16 cellular contexts compared by ENCODE assay signal in genomic region chr9:72294952-72295351, GRCh38.
DNase-seq lines count a peak whose midpoint lies in the region; ATAC-seq, FAIRE-seq and TF ChIP-seq lines count a peak whose summit lies in the region.
"Had no signal": no experiment of that assay in that cellular context is flagged by ENCODE, and none has a peak within 500 bp of the region (broad histone marks: within the 10 kb centered on the region; RNA-seq: fewer than 3 reads in every experiment).

No MANE protein-coding gene starts in this region.

- peak; percentile 50 for ATAC-seq in left colon
- ATAC-seq in stimulated activated effector memory CD8-positive, alpha-beta T cell treated with anti-CD3 and anti-CD28 coated beads, Interleukin-12 subunit alpha, Interleukin-12 subunit beta, amount 100 ng/mL, for 72 hours: no peak
- ATAC-seq: activated T-cell treated with anti-CD3 and anti-CD28 coated beads, Interleukin-2, amount 50 U/mL, for 4 hours had no signal

- H3K4me3 ChIP-seq in adrenal gland (no peak overlapping the region), stomach (no peak overlapping the region)

- no peak overlapping the region for H3K4me3 Mint-ChIP-seq in stimulated activated effector memory CD8-positive, alpha-beta T cell treated with anti-CD3 and anti-CD28 coated beads, Interleukin-12 subunit alpha, Interleukin-12 subunit beta, amount 100 ng/mL, for 72 hours
- H3K4me3 Mint-ChIP-seq: activated T-cell treated with anti-CD3 and anti-CD28 coated beads, Interleukin-2, amount 50 U/mL, for 4 hours; CD4-positive, CD25-positive, alpha-beta regulatory T cell had no signal

- H3K36me3 Mint-ChIP-seq in stimulated activated effector memory CD8-positive, alpha-beta T cell treated with anti-CD3 and anti-CD28 coated beads, Interleukin-12 subunit alpha, Interleukin-12 subunit beta, amount 100 ng/mL, for 72 hours: no peaks in the 10 kb centered on the region
- H3K36me3 Mint-ChIP-seq: CD4-positive, CD25-positive, alpha-beta regulatory T cell had no signal

- no peak for TF ChIP-seq CTCF in adrenal gland (IDR thresholded peaks at IDR 0.05)
- TF ChIP-seq CTCF in stomach (IDR thresholded peaks at IDR 0.05): no peak

- DNase-seq in ELF-1 (ENCODE audit: low read depth, low spot score) (peak; percentile 22), adrenal gland (peak; percentile 48 to 85 (median 80)), left colon (peak; percentile 35 to 52), stomach (peak; percentile 31), HTR-8/SVneo (ENCODE audit: insufficient read length, low spot score) (no peak)
- DNase-seq in activated effector memory CD4-positive, alpha-beta T cell treated with Interleukin-2 at 50 U/mL for 16 hours: no peak
- DNase-seq in stimulated activated effector memory CD8-positive, alpha-beta T cell treated with anti-CD3 and anti-CD28 coated beads, Interleukin-12 subunit alpha, Interleukin-12 subunit beta, amount 100 ng/mL, for 72 hours (ENCODE audit: low spot score in 2 of 2): no peak
- DNase-seq: activated T-cell treated with anti-CD3 and anti-CD28 coated beads, Interleukin-2, amount 50 U/mL, for 4 hours; amygdala; CD4-positive, CD25-positive, alpha-beta regulatory T cell; DND-41; mesendoderm; NCI-H2029 treated with DMSO at 0.1 percent for 48 hours; NCI-H774; occipital lobe; substantia nigra had no signal

- no peak overlapping the region for H3K27ac Mint-ChIP-seq in stimulated activated effector memory CD8-positive, alpha-beta T cell treated with anti-CD3 and anti-CD28 coated beads, Interleukin-12 subunit alpha, Interleukin-12 subunit beta, amount 100 ng/mL, for 72 hours

- H3K4me1 ChIP-seq in adrenal gland (replicated peaks in 1 of 2) (peaks cover 15 to 24% of the 10 kb centered on the region in 2 donors), stomach (peaks cover 11 to 64% (median 46%) of the 10 kb centered on the region in 4 donors)

- peak overlapping the region; percentile 6 to 76 (median 58) for H3K27ac ChIP-seq in adrenal gland
- H3K27ac ChIP-seq in stomach: peak overlapping the region; percentile 73 to 90 (median 82)

- H3K9me3 ChIP-seq in adrenal gland (replicated peaks in 1 of 3) (no peaks in the 10 kb centered on the region), stomach (peaks cover 0 to 6% (median 0%) of the 10 kb centered on the region in 4 donors)

- no peak for TF ChIP-seq EP300 in stomach (IDR thresholded peaks at IDR 0.05)

- no peak for TF ChIP-seq POLR2A in adrenal gland (IDR thresholded peaks at IDR 0.05)
- TF ChIP-seq POLR2A in stomach (IDR thresholded peaks at IDR 0.05): no peak

- no peaks in the 10 kb centered on the region for H3K36me3 ChIP-seq in adrenal gland (replicated peaks in 1 of 2)
- H3K36me3 ChIP-seq in stomach: no peaks in the 10 kb centered on the region

- H3K4me1 Mint-ChIP-seq in stimulated activated effector memory CD8-positive, alpha-beta T cell treated with anti-CD3 and anti-CD28 coated beads, Interleukin-12 subunit alpha, Interleukin-12 subunit beta, amount 100 ng/mL, for 72 hours: no peaks in the 10 kb centered on the region

- no peaks in the 10 kb centered on the region for H3K9me3 Mint-ChIP-seq in stimulated activated effector memory CD8-positive, alpha-beta T cell treated with anti-CD3 and anti-CD28 coated beads, Interleukin-12 subunit alpha, Interleukin-12 subunit beta, amount 100 ng/mL, for 72 hours
- H3K9me3 Mint-ChIP-seq: activated T-cell treated with anti-CD3 and anti-CD28 coated beads, Interleukin-2, amount 50 U/mL, for 4 hours; CD4-positive, CD25-positive, alpha-beta regulatory T cell had no signal

- H3K27me3 ChIP-seq in adrenal gland: no peaks in the 10 kb centered on the region
- no peaks in the 10 kb centered on the region for H3K27me3 ChIP-seq in stomach

- 23 to 53% (median 31%) methylated on average over 7 of the region's 7 CpGs for WGBS in adrenal gland, 4 donors
- WGBS in stomach, 5 donors: 16 to 49% (median 42%) methylated on average over 7 of the region's 7 CpGs

- intact Hi-C loops in adrenal gland (cut with DNase I) (loop anchor here in 1 of 2 donors (5.0 kb wide), 1 partner anchor 62 kb away; no protein-coding TSS in a partner anchor), left colon (cut with DNase I, micrococcal nuclease) (loop anchor here (5.0 to 10.0 kb wide), 2 partner anchors 297 to 300 kb away; no protein-coding TSS in a partner anchor), stomach (cut with DNase I; ENCODE audit: low total_unique reads) (loop anchor here (10.0 kb wide), 1 partner anchor 50 kb away; no protein-coding TSS in a partner anchor)

- no peak for FAIRE-seq in HTR-8/SVneo (lab: Jason Lieb, UNC)

Comparison
In these comparisons a context has a peak if more than half of its experiments do, and no peak if none do; other contexts are left out.
1. DNase-seq: peak in ELF-1 (single experiment), adrenal gland (7 of 7), left colon (2 of 2) and stomach (single experiment); none in HTR-8/SVneo (single experiment), activated effector memory CD4-positive, alpha-beta T cell treated with Interleukin-2 at 50 U/mL for 16 hours (single experiment) and stimulated activated effector memory CD8-positive, alpha-beta T cell treated with anti-CD3 and anti-CD28 coated beads, Interleukin-12 subunit alpha, Interleukin-12 subunit beta, amount 100 ng/mL, for 72 hours (0 of 2).